Comparison of ENCODE assay signal across 3 cellular contexts in the genomic region with DNA sequence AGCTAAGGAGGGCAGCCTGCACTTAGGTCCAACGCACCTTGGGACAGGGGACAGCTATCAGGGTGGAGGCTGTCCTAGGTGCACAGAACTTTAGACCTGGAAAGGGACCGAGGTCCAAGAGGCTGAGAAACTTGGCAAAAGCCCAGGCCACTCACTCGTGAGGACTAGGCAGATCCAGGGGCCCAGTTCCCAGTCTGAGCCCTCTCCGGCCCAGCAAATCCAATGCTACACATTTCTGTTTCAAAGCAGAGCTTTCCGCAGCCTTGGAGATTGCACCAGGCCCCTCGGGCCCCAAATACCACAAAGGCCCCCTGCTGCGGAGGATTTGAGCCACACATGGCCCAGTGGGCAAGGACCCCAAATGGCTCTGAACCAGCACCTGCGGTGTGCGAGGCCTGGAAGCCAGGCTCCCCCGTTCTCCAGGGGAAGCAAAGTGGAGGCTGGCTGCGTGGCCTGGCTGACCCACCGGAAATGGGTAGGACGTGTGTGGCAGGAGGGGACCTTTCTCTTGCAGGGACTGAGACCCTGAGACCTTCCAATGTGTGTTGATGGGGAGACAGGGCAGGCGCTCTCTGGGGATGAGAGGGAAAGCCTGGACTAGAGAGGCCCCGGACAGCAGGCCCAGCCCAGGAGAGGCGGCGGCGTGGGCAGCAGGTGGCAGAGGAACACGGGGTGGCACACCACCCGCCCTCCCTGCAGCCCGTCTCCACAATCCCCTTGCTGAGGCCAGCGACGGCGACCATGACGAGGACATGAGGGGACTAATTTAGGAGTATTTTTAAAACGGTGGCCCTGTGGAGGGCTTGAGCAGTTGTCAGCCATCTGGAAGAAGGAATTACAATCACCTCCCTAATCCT.
A peak's percentile ranks its signal among the peaks of the same experiment; 100 is the strongest.
TF ChIP-seq lines count a peak whose summit lies in the region.

No MANE protein-coding gene starts in this region.

TF ChIP-seq in HEK293, 187 proteins besides CTCF, POLR2A, EP300 and RAD21:
- peak; percentile 22; the same call in 1 of the 2 replicates for TF ChIP-seq ZBTB8A (tag by site-specific recombination; IDR thresholded peaks at IDR 0.05)
- no peak for TF ChIP-seq SP7 (tag by site-specific recombination; IDR thresholded peaks at IDR 0.05)

TF ChIP-seq in HepG2, 621 proteins besides CTCF, POLR2A, EP300 and RAD21 (continues in another document):
- TF ChIP-seq, protein P1, sequence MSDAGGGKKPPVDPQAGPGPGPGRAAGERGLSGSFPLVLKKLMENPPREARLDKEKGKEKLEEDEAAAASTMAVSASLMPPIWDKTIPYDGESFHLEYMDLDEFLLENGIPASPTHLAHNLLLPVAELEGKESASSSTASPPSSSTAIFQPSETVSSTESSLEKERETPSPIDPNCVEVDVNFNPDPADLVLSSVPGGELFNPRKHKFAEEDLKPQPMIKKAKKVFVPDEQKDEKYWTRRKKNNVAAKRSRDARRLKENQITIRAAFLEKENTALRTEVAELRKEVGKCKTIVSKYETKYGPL (CRISPR knock-in tag; IDR thresholded peaks at IDR 0.05) = no peak
- TF ChIP-seq, protein P2, sequence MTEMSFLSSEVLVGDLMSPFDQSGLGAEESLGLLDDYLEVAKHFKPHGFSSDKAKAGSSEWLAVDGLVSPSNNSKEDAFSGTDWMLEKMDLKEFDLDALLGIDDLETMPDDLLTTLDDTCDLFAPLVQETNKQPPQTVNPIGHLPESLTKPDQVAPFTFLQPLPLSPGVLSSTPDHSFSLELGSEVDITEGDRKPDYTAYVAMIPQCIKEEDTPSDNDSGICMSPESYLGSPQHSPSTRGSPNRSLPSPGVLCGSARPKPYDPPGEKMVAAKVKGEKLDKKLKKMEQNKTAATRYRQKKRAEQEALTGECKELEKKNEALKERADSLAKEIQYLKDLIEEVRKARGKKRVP (CRISPR knock-in tag; IDR thresholded peaks at IDR 0.05) = no peak
- TF ChIP-seq ZSCAN25 (CRISPR knock-in tag; IDR thresholded peaks at IDR 0.05) = 0 out of 2 replicates have a peak, but pooled peaks have one; percentile 26
- TF ChIP-seq, protein P3, sequence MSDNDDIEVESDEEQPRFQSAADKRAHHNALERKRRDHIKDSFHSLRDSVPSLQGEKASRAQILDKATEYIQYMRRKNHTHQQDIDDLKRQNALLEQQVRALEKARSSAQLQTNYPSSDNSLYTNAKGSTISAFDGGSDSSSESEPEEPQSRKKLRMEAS (IDR thresholded peaks at IDR 0.05) = peak; percentile 61
- TF ChIP-seq, protein P4, sequence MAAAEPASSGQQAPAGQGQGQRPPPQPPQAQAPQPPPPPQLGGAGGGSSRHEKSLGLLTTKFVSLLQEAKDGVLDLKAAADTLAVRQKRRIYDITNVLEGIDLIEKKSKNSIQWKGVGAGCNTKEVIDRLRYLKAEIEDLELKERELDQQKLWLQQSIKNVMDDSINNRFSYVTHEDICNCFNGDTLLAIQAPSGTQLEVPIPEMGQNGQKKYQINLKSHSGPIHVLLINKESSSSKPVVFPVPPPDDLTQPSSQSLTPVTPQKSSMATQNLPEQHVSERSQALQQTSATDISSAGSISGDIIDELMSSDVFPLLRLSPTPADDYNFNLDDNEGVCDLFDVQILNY (CRISPR knock-in tag; conservative IDR thresholded peaks at IDR 0.05) = no peak
- no peak for TF ChIP-seq JARID2 (CRISPR knock-in tag; IDR thresholded peaks at IDR 0.05; ENCODE audit: insufficient replicate concordance)
- TF ChIP-seq MYC (CRISPR knock-in tag; IDR thresholded peaks at IDR 0.05; ENCODE audit: borderline replicate concordance) = no peak; the same call in 1 of the 2 replicates
- TF ChIP-seq, protein P5, sequence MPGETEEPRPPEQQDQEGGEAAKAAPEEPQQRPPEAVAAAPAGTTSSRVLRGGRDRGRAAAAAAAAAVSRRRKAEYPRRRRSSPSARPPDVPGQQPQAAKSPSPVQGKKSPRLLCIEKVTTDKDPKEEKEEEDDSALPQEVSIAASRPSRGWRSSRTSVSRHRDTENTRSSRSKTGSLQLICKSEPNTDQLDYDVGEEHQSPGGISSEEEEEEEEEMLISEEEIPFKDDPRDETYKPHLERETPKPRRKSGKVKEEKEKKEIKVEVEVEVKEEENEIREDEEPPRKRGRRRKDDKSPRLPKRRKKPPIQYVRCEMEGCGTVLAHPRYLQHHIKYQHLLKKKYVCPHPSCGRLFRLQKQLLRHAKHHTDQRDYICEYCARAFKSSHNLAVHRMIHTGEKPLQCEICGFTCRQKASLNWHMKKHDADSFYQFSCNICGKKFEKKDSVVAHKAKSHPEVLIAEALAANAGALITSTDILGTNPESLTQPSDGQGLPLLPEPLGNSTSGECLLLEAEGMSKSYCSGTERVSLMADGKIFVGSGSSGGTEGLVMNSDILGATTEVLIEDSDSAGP (CRISPR knock-in tag; IDR thresholded peaks at IDR 0.05; ENCODE audit: borderline replicate concordance) = no peak
- TF ChIP-seq ZNF446 (CRISPR knock-in tag; IDR thresholded peaks at IDR 0.05) = peak; percentile 30; the same call in 1 of the 2 replicates
- no peak for TF ChIP-seq LCORL (IDR thresholded peaks at IDR 0.05)
- TF ChIP-seq LCORL (CRISPR knock-in tag; IDR thresholded peaks at IDR 0.05) = peak; percentile 65; the same call in 1 of the 2 replicates
- no peak for TF ChIP-seq ETV5 (CRISPR knock-in tag; IDR thresholded peaks at IDR 0.05; ENCODE audit: borderline replicate concordance)
- TF ChIP-seq, protein P6, sequence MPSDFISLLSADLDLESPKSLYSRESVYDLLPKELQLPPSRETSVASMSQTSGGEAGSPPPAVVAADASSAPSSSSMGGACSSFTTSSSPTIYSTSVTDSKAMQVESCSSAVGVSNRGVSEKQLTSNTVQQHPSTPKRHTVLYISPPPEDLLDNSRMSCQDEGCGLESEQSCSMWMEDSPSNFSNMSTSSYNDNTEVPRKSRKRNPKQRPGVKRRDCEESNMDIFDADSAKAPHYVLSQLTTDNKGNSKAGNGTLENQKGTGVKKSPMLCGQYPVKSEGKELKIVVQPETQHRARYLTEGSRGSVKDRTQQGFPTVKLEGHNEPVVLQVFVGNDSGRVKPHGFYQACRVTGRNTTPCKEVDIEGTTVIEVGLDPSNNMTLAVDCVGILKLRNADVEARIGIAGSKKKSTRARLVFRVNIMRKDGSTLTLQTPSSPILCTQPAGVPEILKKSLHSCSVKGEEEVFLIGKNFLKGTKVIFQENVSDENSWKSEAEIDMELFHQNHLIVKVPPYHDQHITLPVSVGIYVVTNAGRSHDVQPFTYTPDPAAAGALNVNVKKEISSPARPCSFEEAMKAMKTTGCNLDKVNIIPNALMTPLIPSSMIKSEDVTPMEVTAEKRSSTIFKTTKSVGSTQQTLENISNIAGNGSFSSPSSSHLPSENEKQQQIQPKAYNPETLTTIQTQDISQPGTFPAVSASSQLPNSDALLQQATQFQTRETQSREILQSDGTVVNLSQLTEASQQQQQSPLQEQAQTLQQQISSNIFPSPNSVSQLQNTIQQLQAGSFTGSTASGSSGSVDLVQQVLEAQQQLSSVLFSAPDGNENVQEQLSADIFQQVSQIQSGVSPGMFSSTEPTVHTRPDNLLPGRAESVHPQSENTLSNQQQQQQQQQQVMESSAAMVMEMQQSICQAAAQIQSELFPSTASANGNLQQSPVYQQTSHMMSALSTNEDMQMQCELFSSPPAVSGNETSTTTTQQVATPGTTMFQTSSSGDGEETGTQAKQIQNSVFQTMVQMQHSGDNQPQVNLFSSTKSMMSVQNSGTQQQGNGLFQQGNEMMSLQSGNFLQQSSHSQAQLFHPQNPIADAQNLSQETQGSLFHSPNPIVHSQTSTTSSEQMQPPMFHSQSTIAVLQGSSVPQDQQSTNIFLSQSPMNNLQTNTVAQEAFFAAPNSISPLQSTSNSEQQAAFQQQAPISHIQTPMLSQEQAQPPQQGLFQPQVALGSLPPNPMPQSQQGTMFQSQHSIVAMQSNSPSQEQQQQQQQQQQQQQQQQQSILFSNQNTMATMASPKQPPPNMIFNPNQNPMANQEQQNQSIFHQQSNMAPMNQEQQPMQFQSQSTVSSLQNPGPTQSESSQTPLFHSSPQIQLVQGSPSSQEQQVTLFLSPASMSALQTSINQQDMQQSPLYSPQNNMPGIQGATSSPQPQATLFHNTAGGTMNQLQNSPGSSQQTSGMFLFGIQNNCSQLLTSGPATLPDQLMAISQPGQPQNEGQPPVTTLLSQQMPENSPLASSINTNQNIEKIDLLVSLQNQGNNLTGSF (CRISPR knock-in tag; IDR thresholded peaks at IDR 0.05) = no peak
- TF ChIP-seq KDM5B (CRISPR knock-in tag; IDR thresholded peaks at IDR 0.05; ENCODE audit: borderline replicate concordance) = 0 out of 2 replicates have a peak, but pooled peaks have one; percentile 45

TF ChIP-seq in SK-N-SH, 30 proteins besides CTCF, POLR2A, EP300 and RAD21:
- no peak for TF ChIP-seq RCOR1 (IDR thresholded peaks at IDR 0.05; ENCODE audit: low read length)
- no peak for TF ChIP-seq GABPA (IDR thresholded peaks at IDR 0.05; ENCODE audit: low read depth)
- no peak for TF ChIP-seq CHD2 (IDR thresholded peaks at IDR 0.05; ENCODE audit: low read length, partially characterized antibody)
- no peak for TF ChIP-seq POLR2AphosphoS5 (IDR thresholded peaks at IDR 0.05; ENCODE audit: low read depth, low read length)
- TF ChIP-seq MXI1 (IDR thresholded peaks at IDR 0.05; ENCODE audit: low read depth, low read length) = no peak
- no peak for TF ChIP-seq FOXM1 (IDR thresholded peaks at IDR 0.05; ENCODE audit: low read depth)
- TF ChIP-seq TCF12 (IDR thresholded peaks at IDR 0.05) = no peak
- TF ChIP-seq, protein P3 (IDR thresholded peaks at IDR 0.05; ENCODE audit: low read depth) = no peak
- TF ChIP-seq JUND (IDR thresholded peaks at IDR 0.05) = no peak
- no peak for TF ChIP-seq YY1 (IDR thresholded peaks at IDR 0.05; ENCODE audit: low read depth)
- TF ChIP-seq RXRA (IDR thresholded peaks at IDR 0.05; ENCODE audit: borderline replicate concordance, low read depth) = no peak
